ENCODE assay signal across 25 cellular contexts in the genomic region with DNA sequence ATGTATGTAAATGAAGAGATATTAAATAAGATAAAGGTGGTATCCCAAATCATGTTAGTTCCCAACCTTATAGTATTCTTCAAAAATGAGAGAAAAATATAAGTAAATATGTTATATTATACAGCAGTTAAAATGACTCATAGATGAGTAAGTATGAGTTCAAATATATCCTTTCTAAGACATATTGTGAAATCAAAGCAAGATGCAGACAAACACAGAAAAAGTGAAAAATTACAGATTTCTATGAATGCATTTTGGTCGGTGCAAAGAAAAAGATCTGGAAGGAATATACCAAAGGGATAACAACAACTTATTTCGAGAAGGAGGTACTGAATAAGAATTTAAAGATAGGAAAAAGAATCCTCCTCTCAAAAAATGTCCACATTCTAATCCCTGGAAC.
A peak's percentile ranks its signal among the peaks of the same experiment; 100 is the strongest.
DNase-seq lines count a peak whose midpoint lies in the region; ATAC-seq and TF ChIP-seq lines count a peak whose summit lies in the region.
"Had no signal": no experiment of that assay in that cellular context is flagged by ENCODE, and none has a peak within 500 bp of the region (broad histone marks: within the 10 kb centered on the region; RNA-seq: fewer than 3 reads in every experiment).

No MANE protein-coding gene starts in this region.

- in situ Hi-C loops in transverse colon (cut with MboI; ENCODE audit: low pct_ligation_motif_present in 1 of 4, low pct_unique_long_range_greater_than_20kb in 1 of 4, low sequenced_read_pairs in 3 of 4) = no loop called here

- ATAC-seq in GM19351 (IDR thresholded peaks at IDR 0.05; ENCODE audit: unreplicated experiment) = no peak
- ATAC-seq: activated naive CD4-positive, alpha-beta T cell treated with anti-CD3 and anti-CD28 coated beads, Interleukin-2, amount 50 U/mL, for 72 hours; effector memory CD8-positive, alpha-beta T cell had no signal

- CTCF ChIA-PET in MCF 10A (lab: Yijun Ruan, JAX) = interaction anchor here (0.6 kb wide), 2 partner anchors 410 to 771 kb away, joined by 3 read pairs; no protein-coding TSS in a partner anchor

- peaks cover 10% of the 10 kb centered on the region for H3K9me3 Mint-ChIP-seq in MCF 10A (ENCODE audit: unreplicated experiment)
- no peaks in the 10 kb centered on the region for H3K9me3 Mint-ChIP-seq in activated CD4-positive, alpha-beta T cell treated with anti-CD3 and anti-CD28 coated beads, Interleukin-2, amount 10 ng/mL, durations not matched to agents 24 days and 14 days
- H3K9me3 Mint-ChIP-seq: stimulated activated naive CD8-positive, alpha-beta T cell treated with anti-CD3 and anti-CD28 coated beads, Interleukin-15, Interleukin-2, amounts not matched to agents 100 ng/mL and 50 ng/mL, for 24 hours had no signal

- 67 to 72% methylated on average over 2 of the region's 2 CpGs for WGBS in transverse colon (ENCODE audit: low coverage in 1 of 2), 2 donors

- no peak for TF ChIP-seq CTCF in MCF 10A (IDR thresholded peaks at IDR 0.05; ENCODE audit: unreplicated experiment)
- TF ChIP-seq CTCF in breast epithelium (IDR thresholded peaks at IDR 0.05) = no peak
- no peak for TF ChIP-seq CTCF in epithelial cell of esophagus (IDR thresholded peaks at IDR 0.05; ENCODE audit: insufficient read depth, low read depth, low read length, missing control alignments)
- no peak for TF ChIP-seq CTCF in transverse colon (IDR thresholded peaks at IDR 0.05)

- no peaks in the 10 kb centered on the region for H3K27me3 Mint-ChIP-seq in MCF 10A (ENCODE audit: insufficient read depth, unreplicated experiment)
- H3K27me3 Mint-ChIP-seq in activated CD4-positive, alpha-beta T cell treated with anti-CD3 and anti-CD28 coated beads, Interleukin-2, amount 10 ng/mL, durations not matched to agents 24 days and 14 days = no peaks in the 10 kb centered on the region
- H3K27me3 Mint-ChIP-seq: effector memory CD8-positive, alpha-beta T cell; memory B cell; naive B cell; stimulated activated naive CD8-positive, alpha-beta T cell treated with anti-CD3 and anti-CD28 coated beads, Interleukin-15, Interleukin-2, amounts not matched to agents 100 ng/mL and 50 ng/mL, for 24 hours had no signal

- no peak overlapping the region for H3K4me3 Mint-ChIP-seq in MCF 10A (ENCODE audit: unreplicated experiment)
- H3K4me3 Mint-ChIP-seq in activated CD4-positive, alpha-beta T cell treated with anti-CD3 and anti-CD28 coated beads, Interleukin-2, amount 10 ng/mL, durations not matched to agents 24 days and 14 days = no peak overlapping the region
- H3K4me3 Mint-ChIP-seq: activated T-helper 1 cell treated with anti-CD3 and anti-CD28 coated beads, Interleukin-12 subunit alpha, Interleukin-12 subunit beta, Interleukin-2, Interleukin-4 antibody, amounts not matched to agents 30 ng/mL and 10 ng/mL and 1 ng/mL, durations not matched to agents 14 hours and 24 hours and 36 hours; effector memory CD8-positive, alpha-beta T cell; memory B cell; naive B cell; stimulated activated naive CD8-positive, alpha-beta T cell treated with anti-CD3 and anti-CD28 coated beads, Interleukin-15, Interleukin-2, amounts not matched to agents 100 ng/mL and 50 ng/mL, for 24 hours had no signal

- H3K9me3 ChIP-seq in breast epithelium (no peaks in the 10 kb centered on the region), transverse colon (no peaks in the 10 kb centered on the region)

- no peaks in the 10 kb centered on the region for H3K36me3 Mint-ChIP-seq in MCF 10A (ENCODE audit: insufficient read depth, unreplicated experiment)
- no peaks in the 10 kb centered on the region for H3K36me3 Mint-ChIP-seq in activated CD4-positive, alpha-beta T cell treated with anti-CD3 and anti-CD28 coated beads, Interleukin-2, amount 10 ng/mL, durations not matched to agents 24 days and 14 days (ENCODE audit: low read depth)
- H3K36me3 Mint-ChIP-seq: activated naive CD4-positive, alpha-beta T cell treated with anti-CD3 and anti-CD28 coated beads, Interleukin-2, amount 50 U/mL, for 72 hours; memory B cell; naive B cell had no signal

- peaks cover 21% of the 10 kb centered on the region for H3K4me1 Mint-ChIP-seq in MCF 10A (ENCODE audit: insufficient read depth, unreplicated experiment)
- no peaks in the 10 kb centered on the region for H3K4me1 Mint-ChIP-seq in activated CD4-positive, alpha-beta T cell treated with anti-CD3 and anti-CD28 coated beads, Interleukin-2, amount 10 ng/mL, durations not matched to agents 24 days and 14 days
- H3K4me1 Mint-ChIP-seq: memory B cell, naive B cell had no signal

- TF ChIP-seq EP300 in transverse colon (IDR thresholded peaks at IDR 0.05; ENCODE audit: low read depth) = no peak

- H3K4me3 ChIP-seq in breast epithelium = no peak overlapping the region
- H3K4me3 ChIP-seq in epithelial cell of esophagus (ENCODE audit: low read length) = no peak overlapping the region
- H3K4me3 ChIP-seq in transverse colon = no peak overlapping the region

- H3K27ac Mint-ChIP-seq in MCF 10A (ENCODE audit: low read depth, unreplicated experiment) = peak overlapping the region; percentile 44
- H3K27ac Mint-ChIP-seq in activated CD4-positive, alpha-beta T cell treated with anti-CD3 and anti-CD28 coated beads, Interleukin-2, amount 10 ng/mL, durations not matched to agents 24 days and 14 days = no peak overlapping the region
- H3K27ac Mint-ChIP-seq: activated naive CD4-positive, alpha-beta T cell treated with anti-CD3 and anti-CD28 coated beads, Interleukin-2, amount 50 U/mL, for 72 hours; activated T-helper 1 cell treated with anti-CD3 and anti-CD28 coated beads, Interleukin-12 subunit alpha, Interleukin-12 subunit beta, Interleukin-2, Interleukin-4 antibody, amounts not matched to agents 30 ng/mL and 10 ng/mL and 1 ng/mL, durations not matched to agents 14 hours and 24 hours and 36 hours; effector memory CD8-positive, alpha-beta T cell; memory B cell; naive B cell; stimulated activated naive CD8-positive, alpha-beta T cell treated with anti-CD3 and anti-CD28 coated beads, Interleukin-15, Interleukin-2, amounts not matched to agents 100 ng/mL and 50 ng/mL, for 24 hours had no signal

- H3K4me1 ChIP-seq in breast epithelium = no peaks in the 10 kb centered on the region
- H3K4me1 ChIP-seq in transverse colon = no peaks in the 10 kb centered on the region

- H3K27ac ChIP-seq in breast epithelium (no peak overlapping the region), transverse colon (no peak overlapping the region)

- BruUV-seq in MCF 10A (replicated peaks; lab: Mats Ljungman, UMichigan) = no TSS peak

- intact Hi-C loops in MCF 10A (cut with micrococcal nuclease) = no loop called here
- intact Hi-C loops in breast epithelium (cut with DNase I; ENCODE audit: low total_unique reads) = no loop called here
- intact Hi-C loops in transverse colon (cut with DNase I; ENCODE audit: low total_unique reads) = no loop called here
- intact Hi-C loops in activated CD4-positive, alpha-beta T cell treated with anti-CD3 and anti-CD28 coated beads, Interleukin-2, amount 10 ng/mL, durations not matched to agents 24 days and 14 days (cut with micrococcal nuclease) = no loop called here

- POLR2A ChIA-PET in MCF 10A (lab: Yijun Ruan, JAX) = no interaction called here

- no peak for TF ChIP-seq POLR2A in breast epithelium (IDR thresholded peaks at IDR 0.05)
- no peak for TF ChIP-seq POLR2A in transverse colon (IDR thresholded peaks at IDR 0.05)

- H3K36me3 ChIP-seq in breast epithelium = no peaks in the 10 kb centered on the region
- no peaks in the 10 kb centered on the region for H3K36me3 ChIP-seq in transverse colon

- H3K27me3 ChIP-seq in breast epithelium (no peaks in the 10 kb centered on the region), transverse colon (no peaks in the 10 kb centered on the region)

- DNase-seq in MCF 10A (ENCODE audit: unreplicated experiment) (peak; percentile 34), breast epithelium (ENCODE audit: low spot score in 2 of 2) (no peak), RKO (ENCODE audit: low spot score) (peak; percentile 65), epithelial cell of esophagus (ENCODE audit: low read depth) (peak; percentile 24), NCI-H345 (lab: John Stamatoyannopoulos, UW) (no peak), transverse colon (no peak)
- DNase-seq in activated CD4-positive, alpha-beta T cell treated with anti-CD3 and anti-CD28 coated beads, Interleukin-2, amount 10 ng/mL, durations not matched to agents 24 days and 14 days = no peak
- DNase-seq: activated CD4-positive, alpha-beta T cell treated with anti-CD3 and anti-CD28 coated beads for 48 hours; COR-L47; DND-41; effector memory CD8-positive, alpha-beta T cell; glutamatergic neuron; naive B cell; NCI-H1436; NCI-H524; retina; Right ventricle myocardium superior; stimulated activated CD4-positive, alpha-beta T cell treated with anti-CD3 and anti-CD28 coated beads, Interleukin-4, amount 100 ng/mL, for 4 hours; T-helper 1 cell; trophoblast cell had no signal

Comparison
In these comparisons a context has a peak if more than half of its experiments do, and no peak if none do; other contexts are left out.
1. DNase-seq: peak in MCF 10A (single experiment), RKO (single experiment) and epithelial cell of esophagus (single experiment); none in breast epithelium (0 of 2), NCI-H345 (single experiment), transverse colon (single experiment) and activated CD4-positive, alpha-beta T cell treated with anti-CD3 and anti-CD28 coated beads, Interleukin-2, amount 10 ng/mL, durations not matched to agents 24 days and 14 days (single experiment).